In genomic region chr12:121925361-121925725, GRCh38 we compare ENCODE assay signal across 9 cellular contexts. TPM values are rescaled to one million over a fixed set of nuclear protein-coding genes. Genes with fewer than 3 reads are reported as not detected.
DNase-seq lines count a peak whose midpoint lies in the region; ATAC-seq, FAIRE-seq and TF ChIP-seq lines count a peak whose summit lies in the region.
"Had no signal": no experiment of that assay in that cellular context is flagged by ENCODE, and none has a peak within 500 bp of the region (broad histone marks: within the 10 kb centered on the region; RNA-seq: fewer than 3 reads in every experiment).

No MANE protein-coding gene starts in this region.

- H3K27ac ChIP-seq in GM23338 (ENCODE audit: low read depth) (peak overlapping the region; percentile 82), K562 (ENCODE audit: extremely low read depth, low read depth, low read length) (no peak overlapping the region), keratinocyte (ENCODE audit: control insufficient read depth, insufficient read depth, low read length) (peak overlapping the region; percentile 89), smooth muscle cell (ENCODE audit: low read depth) (peak overlapping the region; percentile 99)

- no peak for TF ChIP-seq POLR2A in K562 (conservative IDR thresholded peaks at IDR 0.05)
- TF ChIP-seq POLR2A in lower leg skin (IDR thresholded peaks at IDR 0.05) = no peak

- peaks cover 37% of the 10 kb centered on the region for H3K4me1 ChIP-seq in GM23338 (ENCODE audit: insufficient read depth)
- peaks cover 12 to 15% of the 10 kb centered on the region in 2 experiments for H3K4me1 ChIP-seq in K562 (replicated peaks in 1 of 2; ENCODE audit: control insufficient read depth in 2 of 2, insufficient read depth in 2 of 2, low read length in 2 of 2)
- peaks cover 22% of the 10 kb centered on the region for H3K4me1 ChIP-seq in keratinocyte (ENCODE audit: control insufficient read depth, extremely low read depth, insufficient read depth, low read length)
- peaks cover 4% of the 10 kb centered on the region for H3K4me1 ChIP-seq in smooth muscle cell (ENCODE audit: low read depth)

- no peaks in the 10 kb centered on the region for H3K36me3 Mint-ChIP-seq in GM23338 (ENCODE audit: low read depth)
- H3K36me3 Mint-ChIP-seq in activated CD8-positive, alpha-beta T cell treated with anti-CD3 and anti-CD28 coated beads, Interleukin-2, amount 10 ng/mL, durations not matched to agents 7 days and 5 days (ENCODE audit: low read depth) = no peaks in the 10 kb centered on the region
- H3K36me3 Mint-ChIP-seq in endothelial cell (ENCODE audit: low read depth, unreplicated experiment) = no peaks in the 10 kb centered on the region

- dilution Hi-C loops in keratinocyte (cut with MboI; ENCODE audit: extremely low pct_ligation_motif_present, low sequenced_read_pairs) = no loop called here

- TF ChIP-seq CTCF in GM23338 (conservative IDR thresholded peaks at IDR 0.05; ENCODE audit: low read depth in 2 of 2) (no peak), K562 (IDR thresholded peaks at IDR 0.05 in 2 of 3, conservative IDR thresholded peaks at IDR 0.05 in 1 of 3; ENCODE audit: insufficient read depth in 2 of 3, low read depth in 1 of 3, low read length in 3 of 3) (no peak), keratinocyte (optimal IDR thresholded peaks at IDR 0.05 in 1 of 3, IDR thresholded peaks at IDR 0.05 in 1 of 3, conservative IDR thresholded peaks at IDR 0.05 in 1 of 3; ENCODE audit: extremely low read depth in 1 of 3, insufficient read depth in 2 of 3, low read length in 3 of 3) (no peak), smooth muscle cell (IDR thresholded peaks at IDR 0.05; ENCODE audit: borderline replicate concordance, insufficient read depth, poor library complexity, severe bottlenecking) (no peak), endothelial cell (IDR thresholded peaks at IDR 0.05; ENCODE audit: unreplicated experiment) (no peak), lower leg skin (IDR thresholded peaks at IDR 0.05) (no peak)

- FAIRE-seq in K562 (lab: Jason Lieb, UNC) (no peak), keratinocyte (lab: Jason Lieb, UNC) (no peak)

- H3K9me1 ChIP-seq in K562 (ENCODE audit: control insufficient read depth, insufficient read depth, low read length) (no peaks in the 10 kb centered on the region), keratinocyte (ENCODE audit: control insufficient read depth, extremely low read depth, insufficient read depth, low read length) (no peaks in the 10 kb centered on the region)

- in situ Hi-C loops in K562 (cut with MboI) = no loop called here

- BruUV-seq in K562 (replicated peaks; lab: Mats Ljungman, UMichigan) = no TSS peak

- H3K27me3 Mint-ChIP-seq in GM23338 (ENCODE audit: insufficient read depth, low read depth, poor library complexity) (peaks cover 19% of the 10 kb centered on the region), endothelial cell (ENCODE audit: unreplicated experiment) (no peaks in the 10 kb centered on the region)
- H3K27me3 Mint-ChIP-seq in activated CD8-positive, alpha-beta T cell treated with anti-CD3 and anti-CD28 coated beads, Interleukin-2, amount 10 ng/mL, durations not matched to agents 7 days and 5 days (ENCODE audit: low read depth) = no peaks in the 10 kb centered on the region

- no peak overlapping the region for H3K9ac ChIP-seq in K562 (ENCODE audit: insufficient read depth in 1 of 2, low read depth in 2 of 2, low read length in 2 of 2)
- H3K9ac ChIP-seq in keratinocyte (ENCODE audit: control insufficient read depth, extremely low read depth, insufficient read depth, low read length) = peak overlapping the region; percentile 81
- peak overlapping the region; percentile 95 for H3K9ac ChIP-seq in smooth muscle cell (ENCODE audit: low read depth)

- H3K4me3 ChIP-seq in GM23338 (peak overlapping the region; percentile 22), K562 (no peak overlapping the region), keratinocyte (ENCODE audit: control insufficient read depth in 2 of 3, extremely low read depth in 1 of 3, insufficient read depth in 2 of 3, low read depth in 1 of 3, low read length in 3 of 3) (peak overlapping the region in 2 of 3 experiments; percentile 49 to 64), smooth muscle cell (peak overlapping the region; percentile 36), lower leg skin (ENCODE audit: low read depth, poor library complexity, severe bottlenecking) (no peak overlapping the region)

- no peak for TF ChIP-seq EP300 in K562 (IDR thresholded peaks at IDR 0.05; ENCODE audit: low read length)

- H3K36me3 ChIP-seq in GM23338 (ENCODE audit: insufficient read depth) (no peaks in the 10 kb centered on the region), K562 (ENCODE audit: control insufficient read depth, insufficient read depth, low read length) (peaks cover 2% of the 10 kb centered on the region; the same call in 1 of the 3 replicates), keratinocyte (ENCODE audit: control insufficient read depth in 2 of 2, extremely low read depth in 1 of 2, insufficient read depth in 2 of 2, low read length in 2 of 2) (peaks cover 0 to 3% of the 10 kb centered on the region in 2 experiments), smooth muscle cell (ENCODE audit: low read depth) (no peaks in the 10 kb centered on the region)

- no peaks in the 10 kb centered on the region for H3K9me2 ChIP-seq in GM23338 (ENCODE audit: insufficient read depth)

- H3K9me3 Mint-ChIP-seq in GM23338 (no peaks in the 10 kb centered on the region), endothelial cell (ENCODE audit: unreplicated experiment) (no peaks in the 10 kb centered on the region)
- H3K9me3 Mint-ChIP-seq in activated CD8-positive, alpha-beta T cell treated with anti-CD3 and anti-CD28 coated beads, Interleukin-2, amount 10 ng/mL, durations not matched to agents 7 days and 5 days (ENCODE audit: insufficient read depth) = no peaks in the 10 kb centered on the region

- CTCF ChIA-PET in K562 (lab: Yijun Ruan, JAX; ENCODE audit: low intra/inter-chr PET ratio) = no interaction called here
- CTCF ChIA-PET in activated CD8-positive, alpha-beta T cell treated with anti-CD3 and anti-CD28 coated beads, Interleukin-2, amount 10 ng/mL, durations not matched to agents 7 days and 5 days (lab: Charles Lee) = no interaction called here

- H3K4me1 Mint-ChIP-seq in GM23338 (peaks cover 27% of the 10 kb centered on the region), endothelial cell (ENCODE audit: unreplicated experiment) (peaks cover 19% of the 10 kb centered on the region)
- peaks cover 5% of the 10 kb centered on the region for H3K4me1 Mint-ChIP-seq in activated CD8-positive, alpha-beta T cell treated with anti-CD3 and anti-CD28 coated beads, Interleukin-2, amount 10 ng/mL, durations not matched to agents 7 days and 5 days (ENCODE audit: low read depth)

- POLR2A ChIA-PET in K562 (lab: Yijun Ruan, JAX) = interaction anchor here (0.6 to 0.8 kb wide), 3 partner anchors 9 to 98 kb away, joined by 3 read pairs; no protein-coding TSS in a partner anchor
- POLR2A ChIA-PET in activated CD8-positive, alpha-beta T cell treated with anti-CD3 and anti-CD28 coated beads, Interleukin-2, amount 10 ng/mL, durations not matched to agents 7 days and 5 days (lab: Charles Lee) = no interaction called here

- peaks cover 12% of the 10 kb centered on the region; the same call in 1 of the 2 replicates for H3F3A ChIP-seq in GM23338 (replicated peaks; ENCODE audit: low read depth)
- H3F3A ChIP-seq in smooth muscle cell (ENCODE audit: low read depth) = peaks cover 5% of the 10 kb centered on the region

- peak overlapping the region; percentile 67 for H3K4me2 ChIP-seq in GM23338
- no peak overlapping the region for H3K4me2 ChIP-seq in K562 (ENCODE audit: insufficient read depth, low read length)
- H3K4me2 ChIP-seq in keratinocyte (ENCODE audit: control insufficient read depth, extremely low read depth, insufficient read depth, low read depth, low read length) = peak overlapping the region; percentile 84
- peak overlapping the region; percentile 89 for H3K4me2 ChIP-seq in smooth muscle cell

- peak overlapping the region; percentile 34; the same call in 1 of the 2 replicates for H2AFZ ChIP-seq in GM23338
- H2AFZ ChIP-seq in K562 (ENCODE audit: low read depth, low read length) = no peak overlapping the region
- peak overlapping the region; percentile 47 for H2AFZ ChIP-seq in keratinocyte (ENCODE audit: control insufficient read depth, low read length)
- H2AFZ ChIP-seq in smooth muscle cell (ENCODE audit: low read depth) = peak overlapping the region; percentile 78

- TF ChIP-seq RAD21 in K562 (CRISPR knock-in tag; conservative IDR thresholded peaks at IDR 0.05 in 1 of 2, IDR thresholded peaks at IDR 0.05 in 1 of 2) = no peak

- DNase-seq in GM23338 (ENCODE audit: low spot score) = no peak
- no peak for DNase-seq in K562 (ENCODE audit: extremely low read depth in 1 of 4, low spot score in 3 of 4)
- no peak for DNase-seq in keratinocyte (ENCODE audit: low read depth, low spot score)
- DNase-seq in smooth muscle cell (lab: John Stamatoyannopoulos, UW; ENCODE audit: unreplicated experiment) = no peak
- DNase-seq in activated CD8-positive, alpha-beta T cell treated with anti-CD3 and anti-CD28 coated beads, Interleukin-2, amount 10 ng/mL, durations not matched to agents 7 days and 5 days = no peak
- DNase-seq in OCI-M2 (lab: John Stamatoyannopoulos, UW; ENCODE audit: unreplicated experiment) = no peak
- DNase-seq in endothelial cell (ENCODE audit: low spot score) = no peak
- DNase-seq in lower leg skin (ENCODE audit: low spot score in 2 of 2) = no peak
- DNase-seq: central memory CD4-positive, alpha-beta T cell had no signal

- H3K4me3 Mint-ChIP-seq in GM23338 (no peak overlapping the region; the same call in 2 of the 3 replicates), endothelial cell (ENCODE audit: unreplicated experiment) (no peak overlapping the region)
- no peak overlapping the region for H3K4me3 Mint-ChIP-seq in activated CD8-positive, alpha-beta T cell treated with anti-CD3 and anti-CD28 coated beads, Interleukin-2, amount 10 ng/mL, durations not matched to agents 7 days and 5 days

- WGBS in K562 (ENCODE audit: insufficient coverage, low coverage, missing lambda C conversion rate) = 65% methylated on average over 7 of the region's 7 CpGs
- 18% methylated on average over 7 of the region's 7 CpGs for WGBS in smooth muscle cell (ENCODE audit: low lambda C conversion rate)
- 14 to 30% methylated on average over 7 of the region's 7 CpGs for WGBS in lower leg skin, 2 donors

- H3K9me3 ChIP-seq in K562 (replicated peaks; ENCODE audit: control insufficient read depth, insufficient read depth, low read depth, low read length) (no peaks in the 10 kb centered on the region), keratinocyte (ENCODE audit: control insufficient read depth, low read depth, low read length) (no peaks in the 10 kb centered on the region), smooth muscle cell (replicated peaks; ENCODE audit: low read depth) (no peaks in the 10 kb centered on the region)

- intact Hi-C loops in K562 (cut with micrococcal nuclease) (no loop called here), lower leg skin (cut with DNase I; ENCODE audit: low total_unique reads) (no loop called here)

- peak overlapping the region; percentile 56; the same call in 1 of the 2 replicates for H3K27ac Mint-ChIP-seq in GM23338
- H3K27ac Mint-ChIP-seq in activated CD8-positive, alpha-beta T cell treated with anti-CD3 and anti-CD28 coated beads, Interleukin-2, amount 10 ng/mL, durations not matched to agents 7 days and 5 days = no peak overlapping the region
- no peak overlapping the region for H3K27ac Mint-ChIP-seq in endothelial cell (ENCODE audit: unreplicated experiment)

- H4K20me1 ChIP-seq in GM23338 (replicated peaks; ENCODE audit: insufficient read depth) (no peaks in the 10 kb centered on the region), K562 (replicated peaks; ENCODE audit: control insufficient read depth, insufficient read depth, low read length) (no peaks in the 10 kb centered on the region), keratinocyte (ENCODE audit: control insufficient read depth, extremely low read depth, insufficient read depth, low read length) (no peaks in the 10 kb centered on the region), smooth muscle cell (ENCODE audit: low read depth) (no peaks in the 10 kb centered on the region)

- no peaks in the 10 kb centered on the region for H3K27me3 ChIP-seq in GM23338 (ENCODE audit: insufficient read depth)
- H3K27me3 ChIP-seq in K562 (ENCODE audit: control insufficient read depth in 2 of 2, insufficient read depth in 2 of 2, low read length in 2 of 2) = no peaks in the 10 kb centered on the region
- no peaks in the 10 kb centered on the region for H3K27me3 ChIP-seq in keratinocyte (ENCODE audit: control insufficient read depth, extremely low read depth, insufficient read depth, low read length)
- no peaks in the 10 kb centered on the region for H3K27me3 ChIP-seq in smooth muscle cell (ENCODE audit: low read depth)

- H3K79me2 ChIP-seq in GM23338 (replicated peaks; ENCODE audit: insufficient read depth) (no peaks in the 10 kb centered on the region), K562 (ENCODE audit: control insufficient read depth, insufficient read depth, low read length) (no peaks in the 10 kb centered on the region), keratinocyte (ENCODE audit: control insufficient read depth, insufficient read depth, low read length) (no peaks in the 10 kb centered on the region), smooth muscle cell (ENCODE audit: low read depth) (no peaks in the 10 kb centered on the region)

- ATAC-seq in GM23338 (0 out of 3 replicates have a peak, but pooled peaks have one; percentile 17), K562 (peak; percentile 29; the same call in 1 of the 3 replicates)
- ATAC-seq in activated CD8-positive, alpha-beta T cell treated with anti-CD3 and anti-CD28 coated beads, Interleukin-2, amount 10 ng/mL, durations not matched to agents 7 days and 5 days = no peak

RNA-seq across cellular contexts. Expression of gene CFAP251, which starts 7.0 kb away (rescaled TPM):
- 1.6 and 2.5 TPM in 2 replicates for total RNA-seq in GM23338 (2014; rRNA removed; shearing (Covaris generic))
- 0.70 and 1.4 TPM in 2 replicates for polyA plus RNA-seq in GM23338 (2016; fragmentation: Nextera tagmentation; extraction: Ambion mirVana)
- 69.4 and 86.7 TPM in 2 replicates for total RNA-seq in K562 (2011; cell fraction: chromatin; rRNA removed; ENCODE audit: low replicate concordance)
- 33.5 and 44.6 TPM in 2 replicates for total RNA-seq in K562 (2011; cell fraction: nucleolus; rRNA removed)
- total RNA-seq in K562 (2011; cell fraction: nucleoplasm; rRNA removed) = 42.5 and 56.6 TPM in 2 replicates
- 23.9 and 25.2 TPM in 2 replicates for total RNA-seq in K562 (2014; rRNA removed)
- 16.6 and 19.0 TPM in 2 replicates for total RNA-seq in K562 (2014; rRNA removed; fragmentation: Illumina TruSeq; extraction: Trizol)
- total RNA-seq in K562 (2015; rRNA removed; fragmentation: Illumina TruSeq; extraction: Trizol) = 16.2 and 19.1 TPM in 2 replicates
- total RNA-seq in K562 (2021) = 17.2 and 18.2 TPM in 2 replicates
- polyA plus RNA-seq in K562 (2011; rRNA removed) = 20.0 and 22.2 TPM in 2 replicates
- polyA plus RNA-seq in K562 (2011; cell fraction: cytosol; rRNA removed) = 12.2 and 17.2 TPM in 2 replicates
- polyA plus RNA-seq in K562 (2011; cell fraction: nucleus; rRNA removed) = 42.3 and 43.1 TPM in 2 replicates
- 12.5 and 19.8 TPM in 2 replicates for polyA plus RNA-seq in K562 (2012)
- 16.5 and 18.1 TPM in 2 replicates for polyA plus RNA-seq in K562 (2014; fragmentation: Illumina TruSeq; extraction: Trizol)
- 10 to 100 TPM; 17.4 to 24.3 TPM for polyA plus RNA-seq in K562 (2014; fragmentation: Nextera tagmentation; extraction: Ambion mirVana)
- 27.7 and 31.0 TPM in 2 replicates for polyA plus RNA-seq in K562 (2014; rRNA removed)
- polyA minus RNA-seq in K562 (2011; rRNA and poly(A)+ RNA removed) = 38.6 and 40.6 TPM in 2 replicates
- 10.4 and 13.1 TPM in 2 replicates for polyA minus RNA-seq in K562 (2011; cell fraction: cytosol; rRNA and poly(A)+ RNA removed)
- 18.7 and 32.1 TPM in 2 replicates for polyA minus RNA-seq in K562 (2011; cell fraction: nucleus; rRNA and poly(A)+ RNA removed)
- polyA plus RNA-seq in keratinocyte = 69.9 to 74.2 TPM (median 70.7 TPM) in 3 replicates
- 18.8 TPM for polyA plus RNA-seq in keratinocyte (2011; ENCODE audit: low read depth)
- polyA plus RNA-seq in keratinocyte (2011; cell fraction: cytosol; rRNA removed) = 48.3 and 59.3 TPM in 2 replicates
- 77.8 and 86.7 TPM in 2 replicates for polyA plus RNA-seq in keratinocyte (2011; cell fraction: nucleus; rRNA removed)
- 28.4 and 57.7 TPM in 2 replicates for polyA plus RNA-seq in keratinocyte (2012; ENCODE audit: low replicate concordance)
- 22.9 to 83.6 TPM (median 76.1 TPM) in 3 replicates for polyA minus RNA-seq in keratinocyte
- 32.8 TPM for polyA minus RNA-seq in keratinocyte (2011; cell fraction: cytosol; rRNA and poly(A)+ RNA removed)
- polyA minus RNA-seq in keratinocyte (2011; cell fraction: nucleus; rRNA and poly(A)+ RNA removed) = 44.0 and 80.8 TPM in 2 replicates
- total RNA-seq in smooth muscle cell = 5.0 and 8.6 TPM in 2 replicates
- polyA plus RNA-seq in smooth muscle cell = 1.2 and 7.1 TPM in 2 replicates
- under 1 TPM; 0.70 to 0.82 TPM for total RNA-seq in activated CD8-positive, alpha-beta T cell treated with anti-CD3 and anti-CD28 coated beads, Interleukin-2, amount 10 ng/mL, durations not matched to agents 7 days and 5 days
- 0.80 TPM for total RNA-seq in endothelial cell (ENCODE audit: unreplicated experiment)
- 1 to 10 TPM in 3 of 4 donors, under 1 TPM in 1; 0.30 to 6.2 (median 3.4) TPM for total RNA-seq in lower leg skin

RNA-seq across cellular contexts. Expression of gene PSMD9, which starts 36.8 kb away (rescaled TPM):
- 36.3 and 48.2 TPM in 2 replicates for total RNA-seq in GM23338 (2014; rRNA removed; shearing (Covaris generic))
- polyA plus RNA-seq in GM23338 (2016; fragmentation: Nextera tagmentation; extraction: Ambion mirVana) (28.1 and 32.7 TPM in 2 replicates), K562 (2011; rRNA removed) (61.3 and 68.5 TPM in 2 replicates), K562 (2014; fragmentation: Illumina TruSeq; extraction: Trizol) (31.0 and 60.0 TPM in 2 replicates), K562 (2014; fragmentation: Nextera tagmentation; extraction: Ambion mirVana) (10 to 100 TPM; 12.2 to 22.8 TPM), K562 (2014; rRNA removed) (92.2 and 107 TPM in 2 replicates), keratinocyte (84.8 to 95.4 TPM (median 90.5 TPM) in 3 replicates), smooth muscle cell (87.3 and 87.7 TPM in 2 replicates)
- total RNA-seq in K562 (2011; cell fraction: chromatin; rRNA removed; ENCODE audit: low replicate concordance) = 73.2 and 111 TPM in 2 replicates
- 69.7 and 70.4 TPM in 2 replicates for total RNA-seq in K562 (2011; cell fraction: nucleolus; rRNA removed)
- total RNA-seq in K562 (2011; cell fraction: nucleoplasm; rRNA removed) = 93.6 and 131 TPM in 2 replicates
- total RNA-seq in K562 (2014; rRNA removed) (143 and 187 TPM in 2 replicates), K562 (2014; rRNA removed; fragmentation: Illumina TruSeq; extraction: Trizol) (34.1 and 34.5 TPM in 2 replicates), K562 (2015; rRNA removed; fragmentation: Illumina TruSeq; extraction: Trizol) (61.7 and 78.2 TPM in 2 replicates), K562 (2021) (66.4 and 71.7 TPM in 2 replicates), smooth muscle cell (33.9 and 42.4 TPM in 2 replicates), endothelial cell (ENCODE audit: unreplicated experiment) (34.0 TPM), lower leg skin (10 to 100 TPM; 67.9 to 87.5 (median 82.7) TPM)
- 61.8 and 93.1 TPM in 2 replicates for polyA plus RNA-seq in K562 (2011; cell fraction: cytosol; rRNA removed)
- polyA plus RNA-seq in K562 (2011; cell fraction: nucleus; rRNA removed) = 51.5 and 53.5 TPM in 2 replicates
- 76.1 and 85.2 TPM in 2 replicates for polyA plus RNA-seq in K562 (2012)
- 29.3 and 37.7 TPM in 2 replicates for polyA minus RNA-seq in K562 (2011; rRNA and poly(A)+ RNA removed)
- 23.0 and 42.7 TPM in 2 replicates for polyA minus RNA-seq in K562 (2011; cell fraction: cytosol; rRNA and poly(A)+ RNA removed)
- polyA minus RNA-seq in K562 (2011; cell fraction: nucleus; rRNA and poly(A)+ RNA removed) = 13.3 and 29.5 TPM in 2 replicates
- polyA plus RNA-seq in keratinocyte (2011; ENCODE audit: low read depth) = 56.7 TPM
- 48.4 and 89.7 TPM in 2 replicates for polyA plus RNA-seq in keratinocyte (2011; cell fraction: cytosol; rRNA removed)
- polyA plus RNA-seq in keratinocyte (2011; cell fraction: nucleus; rRNA removed) = 43.2 and 46.3 TPM in 2 replicates
- 56.6 and 118 TPM in 2 replicates for polyA plus RNA-seq in keratinocyte (2012; ENCODE audit: low replicate concordance)
- 26.1 to 49.7 TPM (median 35.2 TPM) in 3 replicates for polyA minus RNA-seq in keratinocyte
- 85.6 TPM for polyA minus RNA-seq in keratinocyte (2011; cell fraction: cytosol; rRNA and poly(A)+ RNA removed)
- polyA minus RNA-seq in keratinocyte (2011; cell fraction: nucleus; rRNA and poly(A)+ RNA removed) = 21.6 and 22.6 TPM in 2 replicates
- 10 to 100 TPM; 62.3 to 70.6 TPM for total RNA-seq in activated CD8-positive, alpha-beta T cell treated with anti-CD3 and anti-CD28 coated beads, Interleukin-2, amount 10 ng/mL, durations not matched to agents 7 days and 5 days

Comparison
In these comparisons a context has a peak if more than half of its experiments do, and no peak if none do; other contexts are left out.
1. H3K4me3 ChIP-seq: peak in GM23338 (single experiment), keratinocyte (2 of 3) and smooth muscle cell (single experiment); none in K562 (single experiment) and lower leg skin (single experiment).
2. H3K9ac ChIP-seq: peak in keratinocyte (single experiment) and smooth muscle cell (single experiment); none in K562 (0 of 2).